16 cellular contexts compared by ENCODE assay signal in the genomic region with DNA sequence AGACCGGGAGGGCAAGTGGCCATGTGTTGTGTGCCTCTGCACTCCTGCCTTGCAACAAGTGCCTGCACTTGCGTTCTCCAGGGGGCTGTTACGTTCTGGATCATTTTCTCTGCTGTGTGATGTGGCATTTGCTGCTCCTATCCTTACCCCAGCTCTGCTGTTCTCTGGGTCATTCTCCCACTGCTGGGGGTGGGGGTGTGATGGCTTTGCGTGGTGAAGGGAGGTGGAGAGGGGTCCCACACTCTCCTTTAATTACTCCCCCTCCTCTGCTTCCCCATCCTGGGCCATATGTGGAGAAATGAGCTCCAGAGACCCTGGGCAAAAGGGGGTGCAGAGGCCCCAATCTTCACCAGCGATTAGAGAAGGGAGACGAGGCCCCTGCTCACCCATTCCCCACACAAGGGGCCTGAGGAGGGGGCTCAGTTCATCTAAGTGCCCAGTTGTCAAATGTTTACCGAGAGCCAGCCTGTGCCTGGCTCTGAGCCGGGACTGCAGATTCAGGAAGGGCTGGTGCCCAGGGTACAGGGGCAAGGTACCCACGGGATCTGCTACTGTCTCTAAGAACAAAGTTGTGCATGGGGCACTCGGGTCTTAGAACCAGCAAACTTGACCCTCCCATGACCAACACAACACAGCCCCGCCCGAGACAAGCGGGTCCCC.
A peak's percentile ranks its signal among the peaks of the same experiment; 100 is the strongest.
DNase-seq lines count a peak whose midpoint lies in the region; ATAC-seq and TF ChIP-seq lines count a peak whose summit lies in the region.
"Had no signal": no experiment of that assay in that cellular context is flagged by ENCODE, and none has a peak within 500 bp of the region (broad histone marks: within the 10 kb centered on the region; RNA-seq: fewer than 3 reads in every experiment).

No MANE protein-coding gene starts in this region.

- H3K4me3 ChIP-seq in colonic mucosa (no peak overlapping the region), mesenchymal stem cell (ENCODE audit: insufficient read depth in 1 of 2, low read depth in 1 of 2, low read length in 2 of 2) (no peak overlapping the region)
- H3K4me3 ChIP-seq: SJCRH30 had no signal

- H3K9ac ChIP-seq in colonic mucosa (ENCODE audit: low read depth in 2 of 2, low read length in 2 of 2) (no peak overlapping the region), mesenchymal stem cell (ENCODE audit: low read length) (no peak overlapping the region)

- no peak overlapping the region for H3K4me3 Mint-ChIP-seq in activated CD8-positive, alpha-beta memory T cell treated with anti-CD3 and anti-CD28 coated beads, Interleukin-2, amount 10 ng/mL, durations not matched to agents 7 days and 5 days
- H3K4me3 Mint-ChIP-seq: CD4-positive, alpha-beta memory T cell had no signal

- in situ Hi-C loops in GM13977 (cut with MboI; ENCODE audit: low pct_unique_long_range_greater_than_20kb, low sequenced_read_pairs, unreplicated experiment) = no loop called here

- H2BK15ac ChIP-seq in mesenchymal stem cell (ENCODE audit: low read depth, poor library complexity, severe bottlenecking) = no peak overlapping the region

- H3K36me3 Mint-ChIP-seq in activated CD8-positive, alpha-beta memory T cell treated with anti-CD3 and anti-CD28 coated beads, Interleukin-2, amount 10 ng/mL, durations not matched to agents 7 days and 5 days = no peaks in the 10 kb centered on the region
- H3K36me3 Mint-ChIP-seq: CD4-positive, alpha-beta memory T cell had no signal

- TF ChIP-seq CTCF in colonic mucosa (IDR thresholded peaks at IDR 0.05) = no peak
- TF ChIP-seq CTCF in GM13977 (IDR thresholded peaks at IDR 0.05; ENCODE audit: extremely low read depth, insufficient read depth, missing control alignments) = no peak

- H2BK5ac ChIP-seq in mesenchymal stem cell (ENCODE audit: low read depth, low read length, poor library complexity, severe bottlenecking) = no peak overlapping the region

- H3K36me3 ChIP-seq in colonic mucosa (no peaks in the 10 kb centered on the region), mesenchymal stem cell (ENCODE audit: control insufficient read depth in 1 of 2, insufficient read depth in 2 of 2, low read depth in 1 of 2, low read length in 2 of 2) (no peaks in the 10 kb centered on the region)
- H3K36me3 ChIP-seq: SJCRH30 had no signal

- no peak overlapping the region for H3K4ac ChIP-seq in mesenchymal stem cell (ENCODE audit: low read depth in 1 of 2, low read length in 2 of 2)

- H3K4me1 Mint-ChIP-seq in activated CD8-positive, alpha-beta memory T cell treated with anti-CD3 and anti-CD28 coated beads, Interleukin-2, amount 10 ng/mL, durations not matched to agents 7 days and 5 days = no peaks in the 10 kb centered on the region
- H3K4me1 Mint-ChIP-seq: CD4-positive, alpha-beta memory T cell had no signal

- no peak overlapping the region for H3K14ac ChIP-seq in mesenchymal stem cell (ENCODE audit: low read length in 2 of 2)

- no peak overlapping the region for H3K27ac Mint-ChIP-seq in activated CD8-positive, alpha-beta memory T cell treated with anti-CD3 and anti-CD28 coated beads, Interleukin-2, amount 10 ng/mL, durations not matched to agents 7 days and 5 days
- H3K27ac Mint-ChIP-seq: CD4-positive, alpha-beta memory T cell had no signal

- no peak overlapping the region for H3K27ac ChIP-seq in colonic mucosa
- H3K27ac ChIP-seq in mesenchymal stem cell (ENCODE audit: low read length, poor library complexity, severe bottlenecking) = peak overlapping the region; percentile 14
- H3K27ac ChIP-seq: SJCRH30 had no signal

- CTCF ChIA-PET in activated CD8-positive, alpha-beta memory T cell treated with anti-CD3 and anti-CD28 coated beads, Interleukin-2, amount 10 ng/mL, durations not matched to agents 7 days and 5 days (lab: Charles Lee) = no interaction called here

- H3K9me3 Mint-ChIP-seq in activated CD8-positive, alpha-beta memory T cell treated with anti-CD3 and anti-CD28 coated beads, Interleukin-2, amount 10 ng/mL, durations not matched to agents 7 days and 5 days (ENCODE audit: low read depth) = no peaks in the 10 kb centered on the region

- H2BK120ac ChIP-seq in mesenchymal stem cell (ENCODE audit: low read depth, low read length) = no peak overlapping the region

- no peak overlapping the region for H4K91ac ChIP-seq in mesenchymal stem cell (ENCODE audit: low read length)

- ATAC-seq in activated CD8-positive, alpha-beta memory T cell treated with anti-CD3 and anti-CD28 coated beads, Interleukin-2, amount 10 ng/mL, durations not matched to agents 7 days and 5 days = no peak
- ATAC-seq in GM19463 (IDR thresholded peaks at IDR 0.05; ENCODE audit: unreplicated experiment) = no peak
- no peak for ATAC-seq in HG02588 (IDR thresholded peaks at IDR 0.05; ENCODE audit: unreplicated experiment)

- intact Hi-C loops in colonic mucosa (cut with DNase I) = no loop called here

- no peak overlapping the region for H2AFZ ChIP-seq in mesenchymal stem cell (ENCODE audit: low read depth, low read length)

- H3K27me3 ChIP-seq in colonic mucosa (no peaks in the 10 kb centered on the region), mesenchymal stem cell (ENCODE audit: control insufficient read depth in 1 of 2, insufficient read depth in 1 of 2, low read length in 2 of 2) (no peaks in the 10 kb centered on the region)

- H3K79me1 ChIP-seq in mesenchymal stem cell (replicated peaks; ENCODE audit: low read length, poor library complexity, severe bottlenecking) = no peaks in the 10 kb centered on the region

- H3K27me3 Mint-ChIP-seq in activated CD8-positive, alpha-beta memory T cell treated with anti-CD3 and anti-CD28 coated beads, Interleukin-2, amount 10 ng/mL, durations not matched to agents 7 days and 5 days = no peaks in the 10 kb centered on the region

- WGBS in mesenchymal stem cell = 77% methylated on average over 10 of the region's 13 CpGs

- no peaks in the 10 kb centered on the region for H3K9me3 ChIP-seq in colonic mucosa
- H3K9me3 ChIP-seq in mesenchymal stem cell (ENCODE audit: control insufficient read depth, low read length) = peaks cover 3% of the 10 kb centered on the region
- H3K9me3 ChIP-seq: Caco-2 had no signal

- peak; percentile 5 for DNase-seq in activated CD8-positive, alpha-beta memory T cell treated with anti-CD3 and anti-CD28 coated beads, Interleukin-2, amount 10 ng/mL, durations not matched to agents 7 days and 5 days
- DNase-seq in activated CD8-positive, alpha-beta memory T cell treated with anti-CD3 and anti-CD28 coated beads, Interleukin-2, amount 50 U/mL, for 4 hours = no peak
- DNase-seq in colonic mucosa = peak; percentile 9
- no peak for DNase-seq in mesenchymal stem cell
- no peak for DNase-seq in GM13977 (ENCODE audit: low spot score)
- DNase-seq: Caco-2; CD4-positive, alpha-beta memory T cell; Karpas-422; MV-4-11; NCI-H1105 treated with DMSO at 0.1 percent for 48 hours; NCI-H2081; NCI-H446 treated with DMSO at 0.1 percent for 48 hours; NCI-H69; SJCRH30 had no signal

- H3K18ac ChIP-seq in mesenchymal stem cell (ENCODE audit: low read depth in 1 of 2, low read length in 2 of 2) = no peak overlapping the region

- peak overlapping the region; percentile 80 for H2AK5ac ChIP-seq in mesenchymal stem cell (ENCODE audit: low read length, severe bottlenecking)

- H2BK12ac ChIP-seq in mesenchymal stem cell (ENCODE audit: low read length in 2 of 2) = no peak overlapping the region

- no peak overlapping the region for H3K23ac ChIP-seq in mesenchymal stem cell (ENCODE audit: low read length in 2 of 2)

- H3K4me1 ChIP-seq in colonic mucosa = no peaks in the 10 kb centered on the region
- peaks cover 28% of the 10 kb centered on the region for H3K4me1 ChIP-seq in mesenchymal stem cell (ENCODE audit: control insufficient read depth, insufficient read depth, low read depth, low read length)
- H3K4me1 ChIP-seq: Caco-2, SJCRH30 had no signal

- no peak overlapping the region for H4K8ac ChIP-seq in mesenchymal stem cell (ENCODE audit: low read length)

- H3K4me2 ChIP-seq in mesenchymal stem cell (ENCODE audit: low read length, poor library complexity, severe bottlenecking) = no peak overlapping the region

Comparison
In these comparisons a context has a peak if more than half of its experiments do, and no peak if none do; other contexts are left out.
1. DNase-seq: peak in activated CD8-positive, alpha-beta memory T cell treated with anti-CD3 and anti-CD28 coated beads, Interleukin-2, amount 10 ng/mL, durations not matched to agents 7 days and 5 days (single experiment) and colonic mucosa (single experiment); none in activated CD8-positive, alpha-beta memory T cell treated with anti-CD3 and anti-CD28 coated beads, Interleukin-2, amount 50 U/mL, for 4 hours (single experiment), mesenchymal stem cell (single experiment) and GM13977 (single experiment).